21 cellular contexts compared by ENCODE assay signal in the genomic region with DNA sequence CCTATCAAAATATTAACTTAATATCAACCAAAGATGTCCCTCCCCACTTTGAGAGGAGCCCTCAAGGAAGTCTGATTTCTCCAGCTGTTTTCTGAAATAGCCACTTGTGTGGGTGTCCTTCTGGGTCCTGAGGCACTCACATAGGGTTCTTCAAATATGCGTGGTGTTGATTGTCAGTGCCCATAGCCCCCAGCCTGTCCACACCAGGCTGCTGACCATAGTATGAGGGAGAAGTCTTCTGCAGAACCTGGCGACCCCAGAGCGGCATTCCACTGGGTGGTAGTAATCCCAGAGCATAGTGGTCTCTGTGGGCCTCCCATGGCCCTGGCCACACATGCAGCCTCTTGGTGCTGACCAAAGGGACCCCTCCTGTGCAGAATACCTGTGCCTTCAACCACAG.
"Had no signal": no experiment of that assay in that cellular context is flagged by ENCODE, and none has a peak within 500 bp of the region (broad histone marks: within the 10 kb centered on the region; RNA-seq: fewer than 3 reads in every experiment).

No MANE protein-coding gene starts in this region.

- H3K27me3 ChIP-seq: SJSA1 had no signal

- H3K36me3 ChIP-seq: SJSA1 had no signal

- H3K4me3 Mint-ChIP-seq: IgD-negative memory B cell had no signal

- H3K9me3 ChIP-seq: SJSA1 had no signal

- H3K36me3 Mint-ChIP-seq: IgD-negative memory B cell had no signal

- H3K27ac ChIP-seq: KMS-11, SJSA1, SK-N-MC had no signal

- DNase-seq: Kasumi-1, MM.1S, NCI-H1092 treated with DMSO at 0.1 percent for 48 hours, NCI-H1436, NCI-H1694, NCI-H187 treated with DMSO at 0.1 percent for 48 hours, NCI-H2029 treated with DMSO at 0.1 percent for 48 hours, NCI-H226, NCI-H446, NCI-H510A, NCI-H524 treated with DMSO at 0.1 percent for 48 hours, NCI-H69, NCI-H774, Right ventricle myocardium superior, RPMI8226, SIG-M5 had no signal

- H3K4me3 ChIP-seq: K562, SJSA1, SK-N-MC had no signal

- H3K4me1 Mint-ChIP-seq: IgD-negative memory B cell had no signal
